34 cellular contexts compared by ENCODE assay signal in genomic region chr11:110960167-110960566, GRCh38.
"Had no signal": no experiment of that assay in that cellular context is flagged by ENCODE, and none has a peak within 500 bp of the region (broad histone marks: within the 10 kb centered on the region; RNA-seq: fewer than 3 reads in every experiment).

No MANE protein-coding gene starts in this region.

- H3K4me3 ChIP-seq: adrenal gland, body of pancreas, breast epithelium had no signal

- H3K9me3 ChIP-seq: adrenal gland, body of pancreas, breast epithelium had no signal

- H3K27ac ChIP-seq: adrenal gland, body of pancreas, brain microvascular endothelial cell, breast epithelium, VCaP had no signal

- DNase-seq: activated B cell treated with CpG ODN at 0.5 μM for 24 hours; activated CD4-positive, alpha-beta memory T cell treated with anti-CD3 and anti-CD28 coated beads for 36 hours; activated CD4-positive, alpha-beta T cell treated with anti-CD3 and anti-CD28 coated beads for 4 hours; activated CD4-positive, alpha-beta T cell treated with anti-CD3 and anti-CD28 coated beads, Interleukin-2, amount 10 ng/mL, durations not matched to agents 24 days and 14 days; activated CD4-positive, alpha-beta T cell treated with anti-CD3 and anti-CD28 coated beads, Interleukin-2, amount 50 U/mL, for 1 hour; activated CD4-positive, alpha-beta T cell treated with anti-CD3 and anti-CD28 coated beads, Interleukin-2, amount 50 U/mL, for 4 hours; activated CD4-positive, CD25-positive, alpha-beta regulatory T cell treated with anti-CD3 and anti-CD28 coated beads, Interleukin-2, amount 50 U/mL, for 72 hours; activated CD8-positive, alpha-beta memory T cell treated with anti-CD3 and anti-CD28 coated beads, Interleukin-2, amount 50 U/mL, for 4 hours; activated CD8-positive, alpha-beta T cell treated with anti-CD3 and anti-CD28 coated beads for 36 hours; activated effector memory CD4-positive, alpha-beta T cell treated with anti-CD3 and anti-CD28 coated beads, Interleukin-2, amount 50 U/mL, for 16 hours; activated gamma-delta T cell treated with Interleukin-2 at 50 U/mL for 16 hours; activated naive CD4-positive, alpha-beta T cell; activated naive CD4-positive, alpha-beta T cell treated with anti-CD3 and anti-CD28 coated beads for 36 hours; activated naive CD4-positive, alpha-beta T cell treated with anti-CD3 and anti-CD28 coated beads, Interleukin-2, amount 50 U/mL, for 16 hours; activated naive CD8-positive, alpha-beta T cell treated with anti-CD3 and anti-CD28 coated beads for 36 hours; activated T-cell treated with anti-CD3 and anti-CD28 coated beads for 4 hours; activated T-cell treated with anti-CD3 and anti-CD28 coated beads, Interleukin-2, amount 50 U/mL, for 1 hour; activated T-cell treated with anti-CD3 and anti-CD28 coated beads, Interleukin-2, amount 50 U/mL, for 4 hours; activated T-cell treated with anti-CD3 and anti-CD28 coated beads, Interleukin-2, amount 50 U/mL, for 72 hours; amniotic stem cell; aorta; body of pancreas; brain microvascular endothelial cell; central memory CD4-positive, alpha-beta T cell; T-helper 1 cell; T-helper 2 cell; T-helper 9 cell had no signal

- H3K27me3 ChIP-seq: adrenal gland, body of pancreas, brain microvascular endothelial cell, breast epithelium had no signal

- H3K36me3 ChIP-seq: adrenal gland, brain microvascular endothelial cell, breast epithelium had no signal

- ATAC-seq: activated CD8-positive, alpha-beta T cell treated with anti-CD3 and anti-CD28 coated beads for 36 hours; activated naive CD4-positive, alpha-beta T cell treated with anti-CD3 and anti-CD28 coated beads, Interleukin-2, amount 50 U/mL, for 72 hours; activated T-cell treated with anti-CD3 and anti-CD28 coated beads, Interleukin-2, amount 50 U/mL, for 4 hours; activated T-cell treated with anti-CD3 and anti-CD28 coated beads, Interleukin-2, amount 50 U/mL, for 72 hours; activated T-helper 17 cell treated with anti-CD3 and anti-CD28 coated beads, Interleukin-2, amount 50 U/mL, for 72 hours; body of pancreas had no signal

- FAIRE-seq: astrocyte, TTC549 had no signal

- H3K4me1 ChIP-seq: adrenal gland, body of pancreas, breast epithelium had no signal
